9 cellular contexts compared by ENCODE assay signal in genomic region chr2:203650860-203651613, GRCh38. TPM values are rescaled to one million over a fixed set of nuclear protein-coding genes. Genes with fewer than 3 reads are reported as not detected.
A peak's percentile ranks its signal among the peaks of the same experiment; 100 is the strongest.
DNase-seq lines count a peak whose midpoint lies in the region; ATAC-seq and TF ChIP-seq lines count a peak whose summit lies in the region.
"Had no signal": no experiment of that assay in that cellular context is flagged by ENCODE, and none has a peak within 500 bp of the region (broad histone marks: within the 10 kb centered on the region; RNA-seq: fewer than 3 reads in every experiment).

No MANE protein-coding gene starts in this region.

- ATAC-seq in activated T-cell treated with anti-CD3 and anti-CD28 coated beads, Interleukin-2, amount 50 U/mL, for 4 hours: peak; percentile 46 to 61
- ATAC-seq in SK-N-SH treated with all-trans-retinoic acid at 6 μM for 48 hours (peak; percentile 94), HG03097 (IDR thresholded peaks at IDR 0.05; ENCODE audit: low FRiP score, unreplicated experiment) (no peak), GM21825 (IDR thresholded peaks at IDR 0.05; ENCODE audit: unreplicated experiment) (no peak)

- peak; percentile 45 for TF ChIP-seq CTCF in fibroblast of villous mesenchyme (IDR thresholded peaks at IDR 0.05; ENCODE audit: insufficient read depth, low read depth, low read length)

- H3K4me3 Mint-ChIP-seq in activated T-cell treated with anti-CD3 and anti-CD28 coated beads, Interleukin-2, amount 50 U/mL, for 4 hours: no peak overlapping the region
- no peak overlapping the region for H3K4me3 Mint-ChIP-seq in activated T-cell treated with anti-CD3 and anti-CD28 coated beads, Interleukin-2, amount 50 U/mL, for 24 hours
- H3K4me3 Mint-ChIP-seq: activated naive CD4-positive, alpha-beta T cell treated with anti-CD3 and anti-CD28 coated beads, Interleukin-2, amount 50 U/mL, for 24 hours had no signal

- DNase-seq in activated T-cell treated with anti-CD3 and anti-CD28 coated beads, Interleukin-2, amount 50 U/mL, for 4 hours: no peak
- DNase-seq in activated T-cell treated with anti-CD3 and anti-CD28 coated beads, Interleukin-2, amount 50 U/mL, for 24 hours: no peak
- DNase-seq in M059J (ENCODE audit: low read depth) (peak; percentile 63), fibroblast of villous mesenchyme (ENCODE audit: low read depth) (peak; percentile 72), renal cortical epithelial cell (ENCODE audit: low read depth) (peak; percentile 66)

- H3K27ac Mint-ChIP-seq in activated T-cell treated with anti-CD3 and anti-CD28 coated beads, Interleukin-2, amount 50 U/mL, for 24 hours: no peak overlapping the region

- no peak overlapping the region for H3K4me3 ChIP-seq in fibroblast of villous mesenchyme (ENCODE audit: low read depth, low read length)

- no peaks in the 10 kb centered on the region for H3K36me3 Mint-ChIP-seq in activated T-cell treated with anti-CD3 and anti-CD28 coated beads, Interleukin-2, amount 50 U/mL, for 4 hours (ENCODE audit: insufficient read depth)
- no peaks in the 10 kb centered on the region for H3K36me3 Mint-ChIP-seq in activated T-cell treated with anti-CD3 and anti-CD28 coated beads, Interleukin-2, amount 50 U/mL, for 24 hours (ENCODE audit: low read depth)

- H3K4me1 Mint-ChIP-seq in activated T-cell treated with anti-CD3 and anti-CD28 coated beads, Interleukin-2, amount 50 U/mL, for 4 hours (ENCODE audit: low read depth): peaks cover 9% of the 10 kb centered on the region
- peaks cover 29% of the 10 kb centered on the region for H3K4me1 Mint-ChIP-seq in activated T-cell treated with anti-CD3 and anti-CD28 coated beads, Interleukin-2, amount 50 U/mL, for 24 hours (ENCODE audit: low read depth)

- H3K27me3 Mint-ChIP-seq in activated T-cell treated with anti-CD3 and anti-CD28 coated beads, Interleukin-2, amount 50 U/mL, for 4 hours (ENCODE audit: low read depth): no peaks in the 10 kb centered on the region
- H3K27me3 Mint-ChIP-seq in activated T-cell treated with anti-CD3 and anti-CD28 coated beads, Interleukin-2, amount 50 U/mL, for 24 hours: no peaks in the 10 kb centered on the region
- H3K27me3 Mint-ChIP-seq: activated naive CD4-positive, alpha-beta T cell treated with anti-CD3 and anti-CD28 coated beads, Interleukin-2, amount 50 U/mL, for 24 hours had no signal

- H3K9me3 Mint-ChIP-seq in activated T-cell treated with anti-CD3 and anti-CD28 coated beads, Interleukin-2, amount 50 U/mL, for 4 hours: no peaks in the 10 kb centered on the region
- no peaks in the 10 kb centered on the region for H3K9me3 Mint-ChIP-seq in activated T-cell treated with anti-CD3 and anti-CD28 coated beads, Interleukin-2, amount 50 U/mL, for 24 hours
- H3K9me3 Mint-ChIP-seq: activated naive CD4-positive, alpha-beta T cell treated with anti-CD3 and anti-CD28 coated beads, Interleukin-2, amount 50 U/mL, for 24 hours had no signal

TF ChIP-seq in SK-N-SH treated with all-trans-retinoic acid at 6 μM for 48 hours, 23 proteins besides CTCF, POLR2A, EP300 and RAD21:
- TF ChIP-seq ISL1 (CRISPR knock-in tag; IDR thresholded peaks at IDR 0.05): no peak
- no peak for TF ChIP-seq ESRRG (CRISPR knock-in tag; IDR thresholded peaks at IDR 0.05)
- no peak for TF ChIP-seq TCF4 (CRISPR knock-in tag; IDR thresholded peaks at IDR 0.05; ENCODE audit: borderline replicate concordance)

RNA-seq across cellular contexts. Expression of gene CD28, which starts 55.4 kb away (rescaled TPM):
- total RNA-seq in activated T-cell treated with anti-CD3 and anti-CD28 coated beads, Interleukin-2, amount 50 U/mL, for 4 hours: 100 to 1,000 TPM in 2 of 3 donors, 10 to 100 TPM in 1; 78.3 to 124 (median 124) TPM
- total RNA-seq in M059J (2014; rRNA removed; shearing (Covaris generic)): not detected in 2 replicates
- total RNA-seq in fibroblast of villous mesenchyme (not detected in 2 replicates), renal cortical epithelial cell (not detected in 2 replicates)

Comparison
In these comparisons a context has a peak if more than half of its experiments do, and no peak if none do; other contexts are left out.
1. ATAC-seq: peak in activated T-cell treated with anti-CD3 and anti-CD28 coated beads, Interleukin-2, amount 50 U/mL, for 4 hours (2 of 2) and SK-N-SH treated with all-trans-retinoic acid at 6 μM for 48 hours (single experiment); none in HG03097 (single experiment) and GM21825 (single experiment).
2. DNase-seq: peak in M059J (single experiment), fibroblast of villous mesenchyme (single experiment) and renal cortical epithelial cell (single experiment); none in activated T-cell treated with anti-CD3 and anti-CD28 coated beads, Interleukin-2, amount 50 U/mL, for 4 hours (single experiment) and activated T-cell treated with anti-CD3 and anti-CD28 coated beads, Interleukin-2, amount 50 U/mL, for 24 hours (single experiment).
3. RNA of gene CD28, which starts 55.4 kb away (total RNA-seq): 78.3 to 124 TPM in activated T-cell treated with anti-CD3 and anti-CD28 coated beads, Interleukin-2, amount 50 U/mL, for 4 hours; not detected in M059J, not detected in fibroblast of villous mesenchyme and not detected in renal cortical epithelial cell; every median in the first group is over 10 times any median in the second.